ENCODE assay signal across 14 cellular contexts in genomic region chr6:90044182-90044832, GRCh38.
"Had no signal": no experiment of that assay in that cellular context is flagged by ENCODE, and none has a peak within 500 bp of the region (broad histone marks: within the 10 kb centered on the region; RNA-seq: fewer than 3 reads in every experiment).

No MANE protein-coding gene starts in this region.

- H3K36me3 ChIP-seq: lower lobe of right lung, transverse colon had no signal

- H3K4me3 ChIP-seq: coronary artery, lower lobe of right lung, skin epidermis, transverse colon had no signal

- DNase-seq: activated CD4-positive, alpha-beta memory T cell treated with anti-CD3 and anti-CD28 coated beads for 36 hours; activated CD4-positive, alpha-beta T cell treated with anti-CD3 and anti-CD28 coated beads for 1 hour; activated CD8-positive, alpha-beta memory T cell treated with anti-CD3 and anti-CD28 coated beads, Interleukin-2, amount 50 U/mL, for 48 hours; activated naive CD4-positive, alpha-beta T cell treated with Interleukin-2 at 50 U/mL for 16 hours; activated naive CD8-positive, alpha-beta T cell treated with anti-CD3 and anti-CD28 coated beads, Interleukin-2, amount 50 U/mL, for 24 hours; effector CD8-positive, alpha-beta T cell; lower lobe of right lung; midbrain; naive B cell; retina; transverse colon had no signal

- H3K9me3 ChIP-seq: lower lobe of right lung, transverse colon had no signal

- H3K4me1 ChIP-seq: lower lobe of right lung had no signal

- H3K27me3 ChIP-seq: transverse colon had no signal

- ATAC-seq: lower lobe of right lung had no signal

- H3K27ac ChIP-seq: coronary artery, epithelial cell of prostate, lower lobe of right lung, skin epidermis, transverse colon had no signal
